ENCODE assay signal across 18 cellular contexts in genomic region chr6:137390264-137390787, GRCh38.
DNase-seq lines count a peak whose midpoint lies in the region; ATAC-seq and TF ChIP-seq lines count a peak whose summit lies in the region.
"Had no signal": no experiment of that assay in that cellular context is flagged by ENCODE, and none has a peak within 500 bp of the region (broad histone marks: within the 10 kb centered on the region; RNA-seq: fewer than 3 reads in every experiment).

No MANE protein-coding gene starts in this region.

- no peak for TF ChIP-seq POLR2A in spleen (IDR thresholded peaks at IDR 0.05)

- H3K9me3 ChIP-seq in spleen = peaks cover 0 to 5% (median 0%) of the 10 kb centered on the region in 8 donors
- H3K9me3 ChIP-seq: colonic mucosa had no signal

- intact Hi-C loops in spleen (cut with DNase I; ENCODE audit: low total_unique reads) = no loop called here

- peak overlapping the region; percentile 50 for H3K27ac Mint-ChIP-seq in stimulated activated naive CD8-positive, alpha-beta T cell treated with anti-CD3 and anti-CD28 coated beads, Interleukin-15, Interleukin-2, amounts not matched to agents 100 ng/mL and 50 ng/mL, for 24 hours

- no peak for TF ChIP-seq CTCF in spleen (IDR thresholded peaks at IDR 0.05 in 8 of 11, conservative IDR thresholded peaks at IDR 0.05 in 3 of 11)

- H3K36me3 Mint-ChIP-seq in stimulated activated naive CD8-positive, alpha-beta T cell treated with anti-CD3 and anti-CD28 coated beads, Interleukin-15, Interleukin-2, amounts not matched to agents 100 ng/mL and 50 ng/mL, for 24 hours (ENCODE audit: low read depth) = no peaks in the 10 kb centered on the region

- H3K27me3 ChIP-seq in spleen (replicated peaks in 1 of 7) = no peaks in the 10 kb centered on the region
- H3K27me3 ChIP-seq: colonic mucosa had no signal

- 83 to 89% (median 86%) methylated on average over 8 of the region's 8 CpGs for WGBS in spleen, 5 donors

- no peak overlapping the region for H3K4me3 ChIP-seq in spleen
- H3K4me3 ChIP-seq: colonic mucosa had no signal

- no peak for DNase-seq in stimulated activated naive CD8-positive, alpha-beta T cell treated with anti-CD3 and anti-CD28 coated beads, Interleukin-15, Interleukin-2, amounts not matched to agents 100 U/mL and 50 U/mL, for 24 hours
- DNase-seq in NCI-H1694 treated with DMSO at 0.1 percent for 48 hours (lab: John Stamatoyannopoulos, UW) (peak; percentile 76), glomerular visceral epithelial cell (ENCODE audit: extremely low spot score) (peak; percentile 49), spleen (no peak), NCI-H2196 treated with DMSO at 0.1 percent for 48 hours (lab: John Stamatoyannopoulos, UW; ENCODE audit: unreplicated experiment) (no peak), D341Med (ENCODE audit: low spot score) (no peak)
- DNase-seq: activated T-cell treated with anti-CD3 and anti-CD28 coated beads, Interleukin-2, amount 50 U/mL, for 1 hour; anterior cingulate cortex; C1 segment of cervical spinal cord; colonic mucosa; erythroblast; head of caudate nucleus; IMR-90; islet precursor cell; NCI-H146; NCI-H526 had no signal

- peaks cover 37% of the 10 kb centered on the region for H3K4me1 Mint-ChIP-seq in stimulated activated naive CD8-positive, alpha-beta T cell treated with anti-CD3 and anti-CD28 coated beads, Interleukin-15, Interleukin-2, amounts not matched to agents 100 ng/mL and 50 ng/mL, for 24 hours (ENCODE audit: low read depth)

- H3K27ac ChIP-seq in spleen = peak overlapping the region in 6 of 8 donors; percentile 41 to 81 (median 54)
- H3K27ac ChIP-seq: colonic mucosa had no signal

- peaks cover 4% of the 10 kb centered on the region for H3K9me3 Mint-ChIP-seq in stimulated activated naive CD8-positive, alpha-beta T cell treated with anti-CD3 and anti-CD28 coated beads, Interleukin-15, Interleukin-2, amounts not matched to agents 100 ng/mL and 50 ng/mL, for 24 hours

- H3K36me3 ChIP-seq in spleen = no peaks in the 10 kb centered on the region
- H3K36me3 ChIP-seq: colonic mucosa had no signal

- no peaks in the 10 kb centered on the region for H3K27me3 Mint-ChIP-seq in stimulated activated naive CD8-positive, alpha-beta T cell treated with anti-CD3 and anti-CD28 coated beads, Interleukin-15, Interleukin-2, amounts not matched to agents 100 ng/mL and 50 ng/mL, for 24 hours

- H3K4me3 Mint-ChIP-seq in stimulated activated naive CD8-positive, alpha-beta T cell treated with anti-CD3 and anti-CD28 coated beads, Interleukin-15, Interleukin-2, amounts not matched to agents 100 ng/mL and 50 ng/mL, for 24 hours = no peak overlapping the region

- peaks cover 14 to 34% (median 21%) of the 10 kb centered on the region in 6 donors for H3K4me1 ChIP-seq in spleen
- H3K4me1 ChIP-seq: colonic mucosa had no signal

- ATAC-seq in stimulated activated naive CD8-positive, alpha-beta T cell treated with anti-CD3 and anti-CD28 coated beads, Interleukin-15, Interleukin-2, amounts not matched to agents 100 U/mL and 50 U/mL, for 24 hours = no peak
- no peak for ATAC-seq in GM21528 (IDR thresholded peaks at IDR 0.05; ENCODE audit: low FRiP score, unreplicated experiment)

Comparison
In these comparisons a context has a peak if more than half of its experiments do, and no peak if none do; other contexts are left out.
1. DNase-seq: peak in NCI-H1694 treated with DMSO at 0.1 percent for 48 hours (single experiment) and glomerular visceral epithelial cell (single experiment); none in stimulated activated naive CD8-positive, alpha-beta T cell treated with anti-CD3 and anti-CD28 coated beads, Interleukin-15, Interleukin-2, amounts not matched to agents 100 U/mL and 50 U/mL, for 24 hours (single experiment), spleen (single experiment), NCI-H2196 treated with DMSO at 0.1 percent for 48 hours (single experiment) and D341Med (single experiment).